ENCODE assay signal across 28 cellular contexts in genomic region chr21:34019402-34019801, GRCh38. TPM values are rescaled to one million over a fixed set of nuclear protein-coding genes. Genes with fewer than 3 reads are reported as not detected.
DNase-seq lines count a peak whose midpoint lies in the region; ATAC-seq and TF ChIP-seq lines count a peak whose summit lies in the region.
"Had no signal": no experiment of that assay in that cellular context is flagged by ENCODE, and none has a peak within 500 bp of the region (broad histone marks: within the 10 kb centered on the region; RNA-seq: fewer than 3 reads in every experiment).

No MANE protein-coding gene starts in this region.

- peak overlapping the region; percentile 37 for H3K4me2 ChIP-seq in OCI-LY1 (ENCODE audit: low read length)

- no peaks in the 10 kb centered on the region for H3K27me3 ChIP-seq in OCI-LY1 (ENCODE audit: insufficient read depth, low read length)
- no peaks in the 10 kb centered on the region for H3K27me3 ChIP-seq in right atrium auricular region
- H3K27me3 ChIP-seq: adrenal gland, body of pancreas, esophagus squamous epithelium, heart right ventricle, upper lobe of left lung had no signal

- DNase-seq in DMS 273 (lab: John Stamatoyannopoulos, UW; ENCODE audit: unreplicated experiment) = peak; percentile 46
- no peak for DNase-seq in DMS 273 treated with DMSO at 0.1 percent for 48 hours (lab: John Stamatoyannopoulos, UW)
- no peak for DNase-seq in stimulated activated naive B cell treated with anti-CD40 and anti-IgM and Interleukin-4, amounts not matched to agents 10 μg/mL and 1 μg/mL and 100 μg/mL, for 72 hours
- no peak for DNase-seq in right atrium auricular region (ENCODE audit: low spot score)
- DNase-seq in HCEC 1CT = no peak
- DNase-seq in activated CD4-positive, alpha-beta T cell treated with anti-CD3 and anti-CD28 coated beads, Interleukin-2, amount 10 ng/mL, durations not matched to agents 7 days and 5 days = no peak
- DNase-seq: activated CD4-positive, alpha-beta memory T cell treated with anti-CD3 and anti-CD28 coated beads for 36 hours; activated naive CD4-positive, alpha-beta T cell treated with anti-CD3 and anti-CD28 coated beads for 36 hours; Calu3; CD4-positive, CD25-positive, alpha-beta regulatory T cell; EL; esophagus squamous epithelium; foreskin melanocyte; heart right ventricle; naive thymus-derived CD8-positive, alpha-beta T cell; NCI-H1048; NCI-H774; occipital lobe; T-helper 17 cell; upper lobe of left lung had no signal

- no peaks in the 10 kb centered on the region for H3K9me2 ChIP-seq in OCI-LY1 (ENCODE audit: low read depth, low read length)

- H3K27ac ChIP-seq in OCI-LY1 (ENCODE audit: low read depth, low read length, poor library complexity, severe bottlenecking) = peak overlapping the region; percentile 95
- H3K27ac ChIP-seq in right atrium auricular region = no peak overlapping the region
- H3K27ac ChIP-seq: 22Rv1, body of pancreas, prostate gland, upper lobe of left lung had no signal

- peaks cover 38% of the 10 kb centered on the region for H3K4me1 Mint-ChIP-seq in dendritic cell treated with granulocyte-macrophage colony-stimulating factor and Interleukin-4, amounts not matched to agents 40 ng/mL and 50 ng/mL, for 4 days (ENCODE audit: low read depth)
- peaks cover 29 to 43% of the 10 kb centered on the region in 2 donors for H3K4me1 Mint-ChIP-seq in stimulated activated naive B cell treated with anti-CD40 and anti-IgM and Interleukin-4, amounts not matched to agents 10 μg/mL and 1 μg/mL and 100 μg/mL, for 72 hours
- H3K4me1 Mint-ChIP-seq in activated CD4-positive, alpha-beta T cell treated with anti-CD3 and anti-CD28 coated beads, Interleukin-2, amount 10 ng/mL, durations not matched to agents 7 days and 5 days = peaks cover 31% of the 10 kb centered on the region

- H2AFZ ChIP-seq in OCI-LY1 (ENCODE audit: low read length) = no peak overlapping the region

- no peak overlapping the region for H3K4me3 Mint-ChIP-seq in dendritic cell treated with granulocyte-macrophage colony-stimulating factor and Interleukin-4, amounts not matched to agents 40 ng/mL and 50 ng/mL, for 4 days
- peak overlapping the region; percentile 6 to 26 for H3K4me3 Mint-ChIP-seq in stimulated activated naive B cell treated with anti-CD40 and anti-IgM and Interleukin-4, amounts not matched to agents 10 μg/mL and 1 μg/mL and 100 μg/mL, for 72 hours
- H3K4me3 Mint-ChIP-seq in activated CD4-positive, alpha-beta T cell treated with anti-CD3 and anti-CD28 coated beads, Interleukin-2, amount 10 ng/mL, durations not matched to agents 7 days and 5 days = no peak overlapping the region
- H3K4me3 Mint-ChIP-seq: activated CD4-positive, alpha-beta memory T cell treated with anti-CD3 and anti-CD28 coated beads for 36 hours; activated naive CD4-positive, alpha-beta T cell treated with anti-CD3 and anti-CD28 coated beads for 36 hours; CD4-positive, CD25-positive, alpha-beta regulatory T cell; stimulated activated effector memory CD8-positive, alpha-beta T cell treated with anti-CD3 and anti-CD28 coated beads, Interleukin-12 subunit alpha, Interleukin-12 subunit beta, amount 100 ng/mL, for 72 hours; T-helper 17 cell had no signal

- no peaks in the 10 kb centered on the region for H3K36me3 ChIP-seq in OCI-LY1 (ENCODE audit: insufficient read depth, low read length)
- H3K36me3 ChIP-seq in right atrium auricular region = no peaks in the 10 kb centered on the region
- H3K36me3 ChIP-seq: adrenal gland, esophagus squamous epithelium, heart right ventricle, prostate gland, upper lobe of left lung had no signal

- H3K27ac Mint-ChIP-seq in dendritic cell treated with granulocyte-macrophage colony-stimulating factor and Interleukin-4, amounts not matched to agents 40 ng/mL and 50 ng/mL, for 4 days = peak overlapping the region; percentile 74
- H3K27ac Mint-ChIP-seq in stimulated activated naive B cell treated with anti-CD40 and anti-IgM and Interleukin-4, amounts not matched to agents 10 μg/mL and 1 μg/mL and 100 μg/mL, for 72 hours = peak overlapping the region; percentile 95
- no peak overlapping the region for H3K27ac Mint-ChIP-seq in activated CD4-positive, alpha-beta T cell treated with anti-CD3 and anti-CD28 coated beads, Interleukin-2, amount 10 ng/mL, durations not matched to agents 7 days and 5 days
- H3K27ac Mint-ChIP-seq: activated CD4-positive, alpha-beta memory T cell treated with anti-CD3 and anti-CD28 coated beads for 36 hours; activated naive CD4-positive, alpha-beta T cell treated with anti-CD3 and anti-CD28 coated beads for 36 hours; stimulated activated effector memory CD8-positive, alpha-beta T cell treated with anti-CD3 and anti-CD28 coated beads, Interleukin-12 subunit alpha, Interleukin-12 subunit beta, amount 100 ng/mL, for 72 hours; T-helper 17 cell had no signal

- ATAC-seq in stimulated activated naive B cell treated with anti-CD40 and anti-IgM and Interleukin-4, amounts not matched to agents 10 μg/mL and 1 μg/mL and 100 μg/mL, for 72 hours (replicated peaks) = no peak
- ATAC-seq: body of pancreas; HCT116; stimulated activated effector memory CD8-positive, alpha-beta T cell treated with anti-CD3 and anti-CD28 coated beads, Interleukin-12 subunit alpha, Interleukin-12 subunit beta, amount 100 ng/mL, for 72 hours had no signal

- no peaks in the 10 kb centered on the region for H3F3A ChIP-seq in OCI-LY1 (ENCODE audit: insufficient read depth, low read length)

- H3K9me3 ChIP-seq in OCI-LY1 (ENCODE audit: low read length) = peaks cover 1% of the 10 kb centered on the region; the same call in 1 of the 2 replicates
- H3K9me3 ChIP-seq in right atrium auricular region = no peaks in the 10 kb centered on the region
- H3K9me3 ChIP-seq: adrenal gland, body of pancreas, esophagus squamous epithelium, prostate gland had no signal

- TF ChIP-seq CTCF in OCI-LY1 (IDR thresholded peaks at IDR 0.05; ENCODE audit: low read length) (no peak), right atrium auricular region (IDR thresholded peaks at IDR 0.05) (no peak)

- POLR2A ChIA-PET in activated CD4-positive, alpha-beta T cell treated with anti-CD3 and anti-CD28 coated beads, Interleukin-2, amount 10 ng/mL, durations not matched to agents 7 days and 5 days (lab: Charles Lee) = no interaction called here

- no peaks in the 10 kb centered on the region for H3K79me2 ChIP-seq in OCI-LY1 (ENCODE audit: insufficient read depth, low read length)

- no peaks in the 10 kb centered on the region for H4K20me1 ChIP-seq in OCI-LY1 (ENCODE audit: insufficient read depth, low read length)

- H3K9me3 Mint-ChIP-seq in dendritic cell treated with granulocyte-macrophage colony-stimulating factor and Interleukin-4, amounts not matched to agents 40 ng/mL and 50 ng/mL, for 4 days = peaks cover 25% of the 10 kb centered on the region
- peaks cover 4 to 12% of the 10 kb centered on the region in 2 donors for H3K9me3 Mint-ChIP-seq in stimulated activated naive B cell treated with anti-CD40 and anti-IgM and Interleukin-4, amounts not matched to agents 10 μg/mL and 1 μg/mL and 100 μg/mL, for 72 hours
- peaks cover 28% of the 10 kb centered on the region for H3K9me3 Mint-ChIP-seq in activated CD4-positive, alpha-beta T cell treated with anti-CD3 and anti-CD28 coated beads, Interleukin-2, amount 10 ng/mL, durations not matched to agents 7 days and 5 days

- CTCF ChIA-PET in activated CD4-positive, alpha-beta T cell treated with anti-CD3 and anti-CD28 coated beads, Interleukin-2, amount 10 ng/mL, durations not matched to agents 7 days and 5 days (lab: Charles Lee) = interaction anchor here (0.8 to 1.4 kb wide), 2 partner anchors 51 to 95 kb away, joined by 3 read pairs; no protein-coding TSS in a partner anchor

- intact Hi-C loops in dendritic cell treated with granulocyte-macrophage colony-stimulating factor and Interleukin-4, amounts not matched to agents 40 ng/mL and 50 ng/mL, for 4 days (cut with micrococcal nuclease) = loop anchor here (5.0 kb wide), 1 partner anchor 77 kb away; no protein-coding TSS in a partner anchor

- H3K4me3 ChIP-seq in OCI-LY1 (ENCODE audit: low read depth, low read length, poor library complexity, severe bottlenecking) = peak overlapping the region; percentile 2
- H3K4me3 ChIP-seq in right atrium auricular region = no peak overlapping the region
- H3K4me3 ChIP-seq: adrenal gland, body of pancreas, esophagus squamous epithelium, heart right ventricle, prostate gland, upper lobe of left lung had no signal

- H3K4me1 ChIP-seq in OCI-LY1 (ENCODE audit: insufficient read depth, low read length, severe bottlenecking) (peaks cover 59% of the 10 kb centered on the region), right atrium auricular region (peaks cover 0 to 13% of the 10 kb centered on the region in 2 donors)
- H3K4me1 ChIP-seq: body of pancreas, prostate gland had no signal

- H3K36me3 Mint-ChIP-seq in dendritic cell treated with granulocyte-macrophage colony-stimulating factor and Interleukin-4, amounts not matched to agents 40 ng/mL and 50 ng/mL, for 4 days (ENCODE audit: low read depth) = peaks cover 26% of the 10 kb centered on the region
- H3K36me3 Mint-ChIP-seq in stimulated activated naive B cell treated with anti-CD40 and anti-IgM and Interleukin-4, amounts not matched to agents 10 μg/mL and 1 μg/mL and 100 μg/mL, for 72 hours = peaks cover 10 to 13% of the 10 kb centered on the region in 2 donors
- peaks cover 22% of the 10 kb centered on the region for H3K36me3 Mint-ChIP-seq in activated CD4-positive, alpha-beta T cell treated with anti-CD3 and anti-CD28 coated beads, Interleukin-2, amount 10 ng/mL, durations not matched to agents 7 days and 5 days (ENCODE audit: low read depth)
- H3K36me3 Mint-ChIP-seq: activated CD4-positive, alpha-beta memory T cell treated with anti-CD3 and anti-CD28 coated beads for 36 hours; CD4-positive, CD25-positive, alpha-beta regulatory T cell; stimulated activated effector memory CD8-positive, alpha-beta T cell treated with anti-CD3 and anti-CD28 coated beads, Interleukin-12 subunit alpha, Interleukin-12 subunit beta, amount 100 ng/mL, for 72 hours had no signal

- H3K27me3 Mint-ChIP-seq in dendritic cell treated with granulocyte-macrophage colony-stimulating factor and Interleukin-4, amounts not matched to agents 40 ng/mL and 50 ng/mL, for 4 days = no peaks in the 10 kb centered on the region
- H3K27me3 Mint-ChIP-seq in stimulated activated naive B cell treated with anti-CD40 and anti-IgM and Interleukin-4, amounts not matched to agents 10 μg/mL and 1 μg/mL and 100 μg/mL, for 72 hours = no peaks in the 10 kb centered on the region
- no peaks in the 10 kb centered on the region for H3K27me3 Mint-ChIP-seq in activated CD4-positive, alpha-beta T cell treated with anti-CD3 and anti-CD28 coated beads, Interleukin-2, amount 10 ng/mL, durations not matched to agents 7 days and 5 days
- H3K27me3 Mint-ChIP-seq: activated CD4-positive, alpha-beta memory T cell treated with anti-CD3 and anti-CD28 coated beads for 36 hours; CD4-positive, CD25-positive, alpha-beta regulatory T cell; naive thymus-derived CD8-positive, alpha-beta T cell; T-helper 17 cell had no signal

- H3K9ac ChIP-seq in OCI-LY1 (ENCODE audit: low read length) = peak overlapping the region; percentile 42; the same call in 1 of the 2 replicates

RNA-seq across cellular contexts. Expression of gene MRPS6, which starts 54.0 kb away (rescaled TPM):
- total RNA-seq in right atrium auricular region = 10 to 100 TPM; 18.8 to 30.4 TPM
- 10 to 100 TPM; 77.8 to 88.2 TPM for total RNA-seq in activated CD4-positive, alpha-beta T cell treated with anti-CD3 and anti-CD28 coated beads, Interleukin-2, amount 10 ng/mL, durations not matched to agents 7 days and 5 days

RNA-seq across cellular contexts. Expression of gene SLC5A3, which starts 54.0 kb away (rescaled TPM):
- 1 to 10 TPM; 4.4 to 4.6 TPM for total RNA-seq in right atrium auricular region
- total RNA-seq in activated CD4-positive, alpha-beta T cell treated with anti-CD3 and anti-CD28 coated beads, Interleukin-2, amount 10 ng/mL, durations not matched to agents 7 days and 5 days = 10 to 100 TPM; 23.9 to 24.0 TPM

Comparison
In these comparisons a context has a peak if more than half of its experiments do, and no peak if none do; other contexts are left out.
1. H3K4me3 Mint-ChIP-seq: peak in stimulated activated naive B cell treated with anti-CD40 and anti-IgM and Interleukin-4, amounts not matched to agents 10 μg/mL and 1 μg/mL and 100 μg/mL, for 72 hours (2 of 2); none in dendritic cell treated with granulocyte-macrophage colony-stimulating factor and Interleukin-4, amounts not matched to agents 40 ng/mL and 50 ng/mL, for 4 days (single experiment) and activated CD4-positive, alpha-beta T cell treated with anti-CD3 and anti-CD28 coated beads, Interleukin-2, amount 10 ng/mL, durations not matched to agents 7 days and 5 days (single experiment).
2. RNA of gene SLC5A3, which starts 54.0 kb away (total RNA-seq): 23.9 to 24.0 TPM in activated CD4-positive, alpha-beta T cell treated with anti-CD3 and anti-CD28 coated beads, Interleukin-2, amount 10 ng/mL, durations not matched to agents 7 days and 5 days; 4.4 to 4.6 TPM in right atrium auricular region; every median in the first group is over 4 times any median in the second.